ENCODE assay signal across 11 cellular contexts in genomic region chr4:74431113-74431826, GRCh38. TPM values are rescaled to one million over a fixed set of nuclear protein-coding genes. Genes with fewer than 3 reads are reported as not detected.
A peak's percentile ranks its signal among the peaks of the same experiment; 100 is the strongest.
DNase-seq lines count a peak whose midpoint lies in the region; ATAC-seq and TF ChIP-seq lines count a peak whose summit lies in the region.
"Had no signal": no experiment of that assay in that cellular context is flagged by ENCODE, and none has a peak within 500 bp of the region (broad histone marks: within the 10 kb centered on the region; RNA-seq: fewer than 3 reads in every experiment).

No MANE protein-coding gene starts in this region.

- peak; percentile 62 for ATAC-seq in GM19324 (IDR thresholded peaks at IDR 0.05; ENCODE audit: low FRiP score, unreplicated experiment)
- ATAC-seq in HG03066 (IDR thresholded peaks at IDR 0.05; ENCODE audit: low read depth, unreplicated experiment): peak; percentile 87
- no peak for ATAC-seq in stimulated activated memory B cell treated with anti-CD40 and anti-IgM and Interleukin-4, amounts not matched to agents 10 μg/mL and 1 μg/mL and 100 μg/mL, for 72 hours
- ATAC-seq: sciatic nerve had no signal

- CTCF ChIA-PET in RWPE1 (lab: Yijun Ruan, JAX): no interaction called here

- no peak overlapping the region for H3K4me3 Mint-ChIP-seq in stimulated activated memory B cell treated with anti-CD40 and anti-IgM and Interleukin-4, amounts not matched to agents 10 μg/mL and 1 μg/mL and 100 μg/mL, for 72 hours

- no peaks in the 10 kb centered on the region for H3K4me1 Mint-ChIP-seq in stimulated activated memory B cell treated with anti-CD40 and anti-IgM and Interleukin-4, amounts not matched to agents 10 μg/mL and 1 μg/mL and 100 μg/mL, for 72 hours

- POLR2A ChIA-PET in RWPE1 (lab: Yijun Ruan, JAX; ENCODE audit: low non-redundant PET): no interaction called here

- no peak for TF ChIP-seq CTCF in RWPE1 (conservative IDR thresholded peaks at IDR 0.05; ENCODE audit: low read depth)

- no peaks in the 10 kb centered on the region for H3K36me3 Mint-ChIP-seq in stimulated activated memory B cell treated with anti-CD40 and anti-IgM and Interleukin-4, amounts not matched to agents 10 μg/mL and 1 μg/mL and 100 μg/mL, for 72 hours

- peak overlapping the region; percentile 76 for H3K27ac ChIP-seq in RWPE1
- H3K27ac ChIP-seq: PC-9 had no signal

- H3K27me3 Mint-ChIP-seq in stimulated activated memory B cell treated with anti-CD40 and anti-IgM and Interleukin-4, amounts not matched to agents 10 μg/mL and 1 μg/mL and 100 μg/mL, for 72 hours: peaks cover 14% of the 10 kb centered on the region

- no peaks in the 10 kb centered on the region for H3K9me3 Mint-ChIP-seq in stimulated activated memory B cell treated with anti-CD40 and anti-IgM and Interleukin-4, amounts not matched to agents 10 μg/mL and 1 μg/mL and 100 μg/mL, for 72 hours

- DNase-seq in RWPE1 (ENCODE audit: low spot score) (no peak), lung microvascular endothelial cell (ENCODE audit: low read depth in 2 of 2) (peak; percentile 63 to 92), SK-N-DZ (ENCODE audit: low spot score) (no peak), NCI-H510A (lab: John Stamatoyannopoulos, UW) (no peak)
- no peak for DNase-seq in NK-92 treated with Interleukin-12 subunit alpha and Interleukin-12 subunit beta, amount 100 ng/mL, for 24 hours (lab: John Stamatoyannopoulos, UW)
- DNase-seq: COR-L47, PC-9 had no signal

- no peak overlapping the region for H3K27ac Mint-ChIP-seq in stimulated activated memory B cell treated with anti-CD40 and anti-IgM and Interleukin-4, amounts not matched to agents 10 μg/mL and 1 μg/mL and 100 μg/mL, for 72 hours

RNA-seq across cellular contexts. Expression of gene AREG, which starts 13.7 kb away (rescaled TPM):
- under 0.01 and 0.22 TPM in 2 replicates for total RNA-seq in lung microvascular endothelial cell
- polyA plus RNA-seq in SK-N-DZ (2014; cell fraction: cytosol; rRNA removed): not detected in 2 replicates
- not detected in 2 replicates for polyA plus RNA-seq in SK-N-DZ (2014; cell fraction: nucleus; rRNA removed)

Comparison
In these comparisons a context has a peak if more than half of its experiments do, and no peak if none do; other contexts are left out.
1. DNase-seq: peak in lung microvascular endothelial cell (2 of 2); none in RWPE1 (single experiment), NK-92 treated with Interleukin-12 subunit alpha and Interleukin-12 subunit beta, amount 100 ng/mL, for 24 hours (single experiment), SK-N-DZ (single experiment) and NCI-H510A (single experiment).